29 cellular contexts compared by ENCODE assay signal in the genomic region with DNA sequence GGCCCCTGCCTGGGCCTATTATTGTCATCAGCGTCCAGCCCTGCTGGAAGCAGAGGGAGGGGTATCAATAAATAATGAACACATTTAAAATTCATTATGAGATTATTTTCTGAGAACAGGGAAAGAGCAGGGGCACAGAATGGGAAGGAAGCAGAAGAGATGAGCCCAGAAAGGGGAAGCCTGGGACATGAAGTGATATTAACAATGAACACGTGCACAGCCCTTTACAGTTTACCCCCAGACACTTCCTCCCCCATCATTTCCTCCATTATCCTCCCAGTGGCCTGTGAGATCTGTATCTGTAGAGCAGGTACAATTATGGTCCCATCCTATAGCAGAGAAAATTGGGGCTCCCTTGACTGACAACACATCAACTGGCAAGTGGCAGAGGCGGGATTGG. TPM values are rescaled to one million over a fixed set of nuclear protein-coding genes. Genes with fewer than 3 reads are reported as not detected.
A peak's percentile ranks its signal among the peaks of the same experiment; 100 is the strongest.
DNase-seq lines count a peak whose midpoint lies in the region; ATAC-seq and TF ChIP-seq lines count a peak whose summit lies in the region.
"Had no signal": no experiment of that assay in that cellular context is flagged by ENCODE, and none has a peak within 500 bp of the region (broad histone marks: within the 10 kb centered on the region; RNA-seq: fewer than 3 reads in every experiment).

No MANE protein-coding gene starts in this region.

- peak overlapping the region; percentile 80 for H3K27ac Mint-ChIP-seq in dendritic cell treated with granulocyte-macrophage colony-stimulating factor and Interleukin-4, amounts not matched to agents 40 ng/mL and 50 ng/mL, for 4 days
- H3K27ac Mint-ChIP-seq in stimulated activated effector memory CD8-positive, alpha-beta T cell treated with anti-CD3 and anti-CD28 coated beads, Interleukin-12 subunit alpha, Interleukin-12 subunit beta, amount 100 ng/mL, for 72 hours = no peak overlapping the region
- H3K27ac Mint-ChIP-seq: activated B cell treated with CpG ODN at 0.5 μM for 24 hours; activated CD8-positive, alpha-beta memory T cell treated with anti-CD3 and anti-CD28 coated beads, Interleukin-2, amount 10 ng/mL, durations not matched to agents 7 days and 5 days; activated T-cell treated with anti-CD3 and anti-CD28 coated beads, Interleukin-2, amount 50 U/mL, for 72 hours; HFFc6; stimulated activated memory B cell treated with anti-CD40 and anti-IgM and Interleukin-4, amounts not matched to agents 10 μg/mL and 1 μg/mL and 100 μg/mL, for 72 hours had no signal

- peaks cover 25% of the 10 kb centered on the region for H3K27me3 Mint-ChIP-seq in dendritic cell treated with granulocyte-macrophage colony-stimulating factor and Interleukin-4, amounts not matched to agents 40 ng/mL and 50 ng/mL, for 4 days

- no peaks in the 10 kb centered on the region for H3K36me3 ChIP-seq in mucosa of descending colon (ENCODE audit: low read depth)
- H3K36me3 ChIP-seq: esophagus squamous epithelium, sigmoid colon, suprapubic skin had no signal

- H3K4me3 Mint-ChIP-seq in dendritic cell treated with granulocyte-macrophage colony-stimulating factor and Interleukin-4, amounts not matched to agents 40 ng/mL and 50 ng/mL, for 4 days = peak overlapping the region; percentile 81
- no peak overlapping the region for H3K4me3 Mint-ChIP-seq in stimulated activated effector memory CD8-positive, alpha-beta T cell treated with anti-CD3 and anti-CD28 coated beads, Interleukin-12 subunit alpha, Interleukin-12 subunit beta, amount 100 ng/mL, for 72 hours
- H3K4me3 Mint-ChIP-seq: activated B cell treated with CpG ODN at 0.5 μM for 24 hours; activated CD8-positive, alpha-beta memory T cell treated with anti-CD3 and anti-CD28 coated beads, Interleukin-2, amount 10 ng/mL, durations not matched to agents 7 days and 5 days; activated T-cell treated with anti-CD3 and anti-CD28 coated beads, Interleukin-2, amount 50 U/mL, for 72 hours; central memory CD8-positive, alpha-beta T cell; HFFc6; stimulated activated memory B cell treated with anti-CD40 and anti-IgM and Interleukin-4, amounts not matched to agents 10 μg/mL and 1 μg/mL and 100 μg/mL, for 72 hours had no signal

- H3K4me3 ChIP-seq in mucosa of descending colon = no peak overlapping the region

- no peaks in the 10 kb centered on the region for H3K9me3 Mint-ChIP-seq in dendritic cell treated with granulocyte-macrophage colony-stimulating factor and Interleukin-4, amounts not matched to agents 40 ng/mL and 50 ng/mL, for 4 days
- no peaks in the 10 kb centered on the region for H3K9me3 Mint-ChIP-seq in stimulated activated effector memory CD8-positive, alpha-beta T cell treated with anti-CD3 and anti-CD28 coated beads, Interleukin-12 subunit alpha, Interleukin-12 subunit beta, amount 100 ng/mL, for 72 hours
- H3K9me3 Mint-ChIP-seq: activated B cell treated with CpG ODN at 0.5 μM for 24 hours; activated T-cell treated with anti-CD3 and anti-CD28 coated beads, Interleukin-2, amount 50 U/mL, for 72 hours; central memory CD8-positive, alpha-beta T cell; HFFc6; stimulated activated memory B cell treated with anti-CD40 and anti-IgM and Interleukin-4, amounts not matched to agents 10 μg/mL and 1 μg/mL and 100 μg/mL, for 72 hours had no signal

- H3K4me1 Mint-ChIP-seq in dendritic cell treated with granulocyte-macrophage colony-stimulating factor and Interleukin-4, amounts not matched to agents 40 ng/mL and 50 ng/mL, for 4 days (ENCODE audit: low read depth) = peaks cover 76% of the 10 kb centered on the region
- no peaks in the 10 kb centered on the region for H3K4me1 Mint-ChIP-seq in stimulated activated effector memory CD8-positive, alpha-beta T cell treated with anti-CD3 and anti-CD28 coated beads, Interleukin-12 subunit alpha, Interleukin-12 subunit beta, amount 100 ng/mL, for 72 hours
- H3K4me1 Mint-ChIP-seq: activated B cell treated with CpG ODN at 0.5 μM for 24 hours; activated CD8-positive, alpha-beta memory T cell treated with anti-CD3 and anti-CD28 coated beads, Interleukin-2, amount 10 ng/mL, durations not matched to agents 7 days and 5 days; central memory CD8-positive, alpha-beta T cell; stimulated activated memory B cell treated with anti-CD40 and anti-IgM and Interleukin-4, amounts not matched to agents 10 μg/mL and 1 μg/mL and 100 μg/mL, for 72 hours had no signal

- TF ChIP-seq CTCF in mucosa of descending colon (IDR thresholded peaks at IDR 0.05) = no peak

- peak; percentile 29 for ATAC-seq in mucosa of descending colon
- ATAC-seq in HG02938 (IDR thresholded peaks at IDR 0.05; ENCODE audit: unreplicated experiment) = no peak
- no peak for ATAC-seq in stimulated activated effector memory CD8-positive, alpha-beta T cell treated with anti-CD3 and anti-CD28 coated beads, Interleukin-12 subunit alpha, Interleukin-12 subunit beta, amount 100 ng/mL, for 72 hours
- ATAC-seq: activated CD8-positive, alpha-beta memory T cell treated with anti-CD3 and anti-CD28 coated beads, Interleukin-2, amount 10 ng/mL, durations not matched to agents 7 days and 5 days; activated T-cell treated with anti-CD3 and anti-CD28 coated beads, Interleukin-2, amount 50 U/mL, for 72 hours; stimulated activated memory B cell treated with anti-CD40 and anti-IgM and Interleukin-4, amounts not matched to agents 10 μg/mL and 1 μg/mL and 100 μg/mL, for 72 hours had no signal

- no peaks in the 10 kb centered on the region for H3K9me3 ChIP-seq in mucosa of descending colon
- H3K9me3 ChIP-seq: esophagus squamous epithelium, sigmoid colon, SK-N-SH, suprapubic skin had no signal

- peak; percentile 14 for DNase-seq in GF-D8 (lab: John Stamatoyannopoulos, UW)
- DNase-seq in NCI-H2227 (lab: John Stamatoyannopoulos, UW; ENCODE audit: unreplicated experiment) = peak; percentile 31
- DNase-seq in mucosa of descending colon = no peak
- no peak for DNase-seq in HCEC 1CT
- no peak for DNase-seq in stimulated activated effector memory CD8-positive, alpha-beta T cell treated with anti-CD3 and anti-CD28 coated beads, Interleukin-12 subunit alpha, Interleukin-12 subunit beta, amount 100 ng/mL, for 72 hours (ENCODE audit: low spot score in 2 of 2)
- no peak for DNase-seq in globus pallidus (ENCODE audit: low spot score)
- DNase-seq: activated B cell treated with CpG ODN at 0.5 μM for 24 hours; activated CD4-positive, alpha-beta T cell treated with anti-CD3 and anti-CD28 coated beads, Interleukin-2, amount 50 U/mL, for 1 hour; activated CD8-positive, alpha-beta memory T cell treated with anti-CD3 and anti-CD28 coated beads, Interleukin-2, amount 10 ng/mL, durations not matched to agents 7 days and 5 days; activated naive CD4-positive, alpha-beta T cell; activated T-cell treated with anti-CD3 and anti-CD28 coated beads, Interleukin-2, amount 50 U/mL, for 72 hours; dermis blood vessel endothelial cell; DMS79 treated with DMSO at 0.1 percent for 48 hours; esophagus squamous epithelium; HFFc6; NCI-H1092 treated with DMSO at 0.1 percent for 48 hours; NCI-H2029; NCI-H345; NCI-H748 treated with DMSO at 0.1 percent for 48 hours; SK-N-SH; stimulated activated CD4-positive, alpha-beta T cell treated with anti-CD3 and anti-CD28 coated beads, Interleukin-4, amount 100 ng/mL, for 24 hours had no signal

- H3K36me3 Mint-ChIP-seq in dendritic cell treated with granulocyte-macrophage colony-stimulating factor and Interleukin-4, amounts not matched to agents 40 ng/mL and 50 ng/mL, for 4 days (ENCODE audit: low read depth) = peaks cover 69% of the 10 kb centered on the region
- H3K36me3 Mint-ChIP-seq in stimulated activated effector memory CD8-positive, alpha-beta T cell treated with anti-CD3 and anti-CD28 coated beads, Interleukin-12 subunit alpha, Interleukin-12 subunit beta, amount 100 ng/mL, for 72 hours = no peaks in the 10 kb centered on the region
- H3K36me3 Mint-ChIP-seq: activated CD8-positive, alpha-beta memory T cell treated with anti-CD3 and anti-CD28 coated beads, Interleukin-2, amount 10 ng/mL, durations not matched to agents 7 days and 5 days; stimulated activated memory B cell treated with anti-CD40 and anti-IgM and Interleukin-4, amounts not matched to agents 10 μg/mL and 1 μg/mL and 100 μg/mL, for 72 hours had no signal

- intact Hi-C loops in dendritic cell treated with granulocyte-macrophage colony-stimulating factor and Interleukin-4, amounts not matched to agents 40 ng/mL and 50 ng/mL, for 4 days (cut with micrococcal nuclease) = no loop called here
- intact Hi-C loops in mucosa of descending colon (cut with DNase I, micrococcal nuclease) = no loop called here

- H3K4me1 ChIP-seq in mucosa of descending colon (ENCODE audit: low read depth) = no peaks in the 10 kb centered on the region
- H3K4me1 ChIP-seq: esophagus squamous epithelium, sigmoid colon, suprapubic skin had no signal

RNA-seq across cellular contexts. Expression of a gene that starts 0.6 kb away (rescaled TPM):
- total RNA-seq in mucosa of descending colon = 100 to 1,000 TPM in 2 of 3 donors, 10 to 100 TPM in 1; 36.9 to 217 (median 215) TPM
- total RNA-seq: activated B cell treated with CpG ODN at 0.5 μM for 24 hours; activated CD8-positive, alpha-beta memory T cell treated with anti-CD3 and anti-CD28 coated beads, Interleukin-2, amount 10 ng/mL, durations not matched to agents 7 days and 5 days; activated T-cell treated with anti-CD3 and anti-CD28 coated beads, Interleukin-2, amount 50 U/mL, for 72 hours; dermis blood vessel endothelial cell; HFFc6; lung microvascular endothelial cell; OCI-LY7 had no signal

RNA-seq across cellular contexts. Expression of a gene that starts 9.0 kb away (rescaled TPM):
- 100 to 1,000 TPM in 2 of 3 donors, 10 to 100 TPM in 1; 44.3 to 200 (median 189) TPM for total RNA-seq in mucosa of descending colon
- total RNA-seq: activated B cell treated with CpG ODN at 0.5 μM for 24 hours; activated CD8-positive, alpha-beta memory T cell treated with anti-CD3 and anti-CD28 coated beads, Interleukin-2, amount 10 ng/mL, durations not matched to agents 7 days and 5 days; activated T-cell treated with anti-CD3 and anti-CD28 coated beads, Interleukin-2, amount 50 U/mL, for 72 hours; dermis blood vessel endothelial cell; HFFc6; lung microvascular endothelial cell; OCI-LY7 had no signal

RNA-seq across cellular contexts. Expression of a gene that starts 16.0 kb away (rescaled TPM):
- 100 to 1,000 TPM in 2 of 3 donors, 10 to 100 TPM in 1; 30.1 to 167 (median 134) TPM for total RNA-seq in mucosa of descending colon
- total RNA-seq: activated B cell treated with CpG ODN at 0.5 μM for 24 hours; activated CD8-positive, alpha-beta memory T cell treated with anti-CD3 and anti-CD28 coated beads, Interleukin-2, amount 10 ng/mL, durations not matched to agents 7 days and 5 days; activated T-cell treated with anti-CD3 and anti-CD28 coated beads, Interleukin-2, amount 50 U/mL, for 72 hours; dermis blood vessel endothelial cell; HFFc6; lung microvascular endothelial cell; OCI-LY7 had no signal

RNA-seq across cellular contexts. Expression of a gene that starts 58.2 kb away (rescaled TPM):
- 10 to 100 TPM; 22.7 to 76.7 (median 70.8) TPM for total RNA-seq in mucosa of descending colon

Comparison
In these comparisons a context has a peak if more than half of its experiments do, and no peak if none do; other contexts are left out.
1. DNase-seq: peak in GF-D8 (single experiment) and NCI-H2227 (single experiment); none in mucosa of descending colon (0 of 3), HCEC 1CT (single experiment), stimulated activated effector memory CD8-positive, alpha-beta T cell treated with anti-CD3 and anti-CD28 coated beads, Interleukin-12 subunit alpha, Interleukin-12 subunit beta, amount 100 ng/mL, for 72 hours (0 of 2) and globus pallidus (single experiment).